9 cellular contexts compared by ENCODE assay signal in genomic region chr10:93072225-93072712, GRCh38. TPM values are rescaled to one million over a fixed set of nuclear protein-coding genes. Genes with fewer than 3 reads are reported as not detected.
DNase-seq lines count a peak whose midpoint lies in the region; ATAC-seq, FAIRE-seq and TF ChIP-seq lines count a peak whose summit lies in the region.
"Had no signal": no experiment of that assay in that cellular context is flagged by ENCODE, and none has a peak within 500 bp of the region (broad histone marks: within the 10 kb centered on the region; RNA-seq: fewer than 3 reads in every experiment).

No MANE protein-coding gene starts in this region.

- H3K4me1 ChIP-seq in ACC112 (ENCODE audit: control insufficient read depth, insufficient read depth, low read length, unreplicated experiment) (peaks cover 8% of the 10 kb centered on the region), muscle layer of colon (ENCODE audit: insufficient read depth, low read length) (peaks cover 22% of the 10 kb centered on the region)

- ATAC-seq in GM21360 (IDR thresholded peaks at IDR 0.05; ENCODE audit: unreplicated experiment) = no peak

- H3K4me3 Mint-ChIP-seq in IgD-negative memory B cell = peak overlapping the region; percentile 64 to 95 (median 90)

- TF ChIP-seq CTCF in bronchial epithelial cell (IDR thresholded peaks at IDR 0.05; ENCODE audit: insufficient read depth, low read length, severe bottlenecking) = no peak

- H3K36me3 ChIP-seq in ACC112 (ENCODE audit: insufficient read depth, low read length) (no peaks in the 10 kb centered on the region), bronchial epithelial cell (ENCODE audit: control insufficient read depth, insufficient read depth, low read length) (no peaks in the 10 kb centered on the region), muscle layer of colon (ENCODE audit: insufficient read depth, low read length) (no peaks in the 10 kb centered on the region)

- H3K27ac ChIP-seq in ACC112 (ENCODE audit: low read depth, low read length) (no peak overlapping the region), muscle layer of colon (ENCODE audit: low read depth, low read length) (no peak overlapping the region)

- no peaks in the 10 kb centered on the region for H3K9me3 Mint-ChIP-seq in IgD-negative memory B cell

- H3K36me3 Mint-ChIP-seq in IgD-negative memory B cell = no peaks in the 10 kb centered on the region

- peaks cover 14 to 32% (median 28%) of the 10 kb centered on the region in 3 donors for H3K4me1 Mint-ChIP-seq in IgD-negative memory B cell

- no peak for DNase-seq in bronchial epithelial cell (ENCODE audit: low read depth)
- no peak for DNase-seq in GDM1 (lab: John Stamatoyannopoulos, UW)
- no peak for DNase-seq in medulla oblongata (ENCODE audit: extremely low spot score)
- DNase-seq in NK-92 treated with Interleukin-12 subunit alpha and Interleukin-12 subunit beta, amount 100 ng/mL, for 24 hours (lab: John Stamatoyannopoulos, UW) = no peak

- H3K27me3 ChIP-seq in ACC112 (ENCODE audit: insufficient read depth, low read length) (peaks cover 94% of the 10 kb centered on the region), bronchial epithelial cell (ENCODE audit: control insufficient read depth, insufficient read depth, low read length) (peaks cover 71% of the 10 kb centered on the region), muscle layer of colon (ENCODE audit: control insufficient read depth in 1 of 2, insufficient read depth in 2 of 2, low read length in 2 of 2) (peaks cover 15 to 68% of the 10 kb centered on the region in 2 donors)

- H3K27me3 Mint-ChIP-seq in IgD-negative memory B cell = peaks cover 72% of the 10 kb centered on the region

- H3K27ac Mint-ChIP-seq in IgD-negative memory B cell = peak overlapping the region in 1 of 3 donors; percentile 18

- FAIRE-seq in bronchial epithelial cell (lab: Jason Lieb, UNC) = no peak
- FAIRE-seq: G401.6 had no signal

- H3K4me3 ChIP-seq in ACC112 (ENCODE audit: low read depth, low read length) = peak overlapping the region; percentile 73
- H3K4me3 ChIP-seq in bronchial epithelial cell (ENCODE audit: low read depth, low read length) = peak overlapping the region; percentile 7
- peak overlapping the region; percentile 35 to 45 for H3K4me3 ChIP-seq in muscle layer of colon (ENCODE audit: low read depth in 1 of 2, low read length in 2 of 2)

- no peak overlapping the region for H2AFZ ChIP-seq in ACC112 (ENCODE audit: low read length, unreplicated experiment)

- no peaks in the 10 kb centered on the region for H3K79me2 ChIP-seq in ACC112 (ENCODE audit: control insufficient read depth, insufficient read depth, low read length, unreplicated experiment)

- no peak overlapping the region for H3K9ac ChIP-seq in muscle layer of colon (ENCODE audit: low read length)

- H3K9me3 ChIP-seq in muscle layer of colon (ENCODE audit: low read length) = no peaks in the 10 kb centered on the region

RNA-seq across cellular contexts. Expression of gene CYP26A1, which starts 1.4 kb away (rescaled TPM):
- polyA plus RNA-seq in IgD-negative memory B cell = not detected
- not detected in 2 replicates for total RNA-seq in bronchial epithelial cell

RNA-seq across cellular contexts. Expression of gene CYP26C1, which starts 11.7 kb away (rescaled TPM):
- not detected for polyA plus RNA-seq in IgD-negative memory B cell
- total RNA-seq in bronchial epithelial cell = under 0.01 TPM in 2 replicates

Comparison
In these comparisons a context has a peak if more than half of its experiments do, and no peak if none do; other contexts are left out.
1. H3K4me3 ChIP-seq: peak in every context shown above with its lines; median percentile 73 in ACC112; 40 in muscle layer of colon; 7 in bronchial epithelial cell.